ENCODE assay signal across 25 cellular contexts in the genomic region with DNA sequence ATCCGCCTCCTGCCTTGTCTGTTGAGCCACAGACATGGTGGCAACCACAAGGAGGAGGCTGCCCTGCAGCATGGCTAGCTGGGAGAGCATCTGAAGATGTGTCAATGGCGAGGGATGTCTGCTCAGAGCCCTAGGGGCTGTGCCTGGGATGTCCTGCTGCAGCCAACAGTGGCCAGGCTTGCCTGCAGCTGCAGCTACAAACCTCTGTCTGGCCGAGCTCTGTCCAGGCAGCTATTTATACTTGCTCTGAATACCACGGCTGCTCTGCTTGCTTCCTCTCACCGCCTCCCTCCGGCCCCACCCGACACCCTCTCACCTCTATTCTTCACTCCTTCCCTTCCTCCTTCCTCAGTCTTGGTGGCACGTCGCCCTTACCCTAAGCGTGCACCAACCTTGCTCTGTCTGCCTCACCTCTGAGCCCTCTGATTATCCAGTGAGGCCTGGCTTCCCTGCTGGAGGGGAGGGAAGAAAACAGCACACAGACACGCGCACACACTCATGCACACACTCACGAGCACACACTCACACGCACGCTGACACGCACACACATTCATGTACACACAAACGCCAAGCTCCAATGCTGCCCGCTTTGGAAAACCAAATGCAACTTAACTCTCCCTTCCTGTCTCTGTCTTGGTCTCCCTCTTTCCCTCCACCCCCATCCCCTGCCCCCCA. TPM values are rescaled to one million over a fixed set of nuclear protein-coding genes. Genes with fewer than 3 reads are reported as not detected.
DNase-seq lines count a peak whose midpoint lies in the region; ATAC-seq and TF ChIP-seq lines count a peak whose summit lies in the region.
"Had no signal": no experiment of that assay in that cellular context is flagged by ENCODE, and none has a peak within 500 bp of the region (broad histone marks: within the 10 kb centered on the region; RNA-seq: fewer than 3 reads in every experiment).

TSS of gene ANGPT4 (minus strand) at position 210 of the 675 bp plus-strand sequence. CDS start at position 90, 120 bp downstream.

- intact Hi-C loops in Right ventricle myocardium inferior (cut with DNase I): no loop called here
- intact Hi-C loops in left ventricle myocardium inferior (cut with micrococcal nuclease): no loop called here
- intact Hi-C loops in lower lobe of right lung (cut with DNase I): no loop called here
- intact Hi-C loops in upper lobe of right lung (cut with DNase I): no loop called here

- H3K27ac ChIP-seq in left ventricle myocardium inferior (replicated peaks): no peak within 1 kb of the TSS
- H3K27ac ChIP-seq in lower lobe of right lung: no peak within 1 kb of the TSS
- H3K27ac ChIP-seq in upper lobe of right lung: no peak within 1 kb of the TSS
- H3K27ac ChIP-seq: SJSA1, vagina had no signal

- H3K27me3 Mint-ChIP-seq in T-helper 2 cell treated with Interferon-gamma antibody and Interleukin-4, amounts not matched to agents 5 μg/mL and 100 μg/mL, for 36 hours (ENCODE audit: low read depth): no peaks in the 10 kb centered on the region
- H3K27me3 Mint-ChIP-seq: stimulated activated naive CD8-positive, alpha-beta T cell treated with anti-CD3 and anti-CD28 coated beads, Interleukin-15, Interleukin-2, amounts not matched to agents 100 ng/mL and 50 ng/mL, for 24 hours had no signal

- H3K9me3 ChIP-seq in left ventricle myocardium inferior (replicated peaks) (no peaks in the 10 kb centered on the region), adipocyte (ENCODE audit: control insufficient read depth, low read length) (no peaks in the 10 kb centered on the region), lower lobe of right lung (no peaks in the 10 kb centered on the region), upper lobe of right lung (no peaks in the 10 kb centered on the region)
- H3K9me3 ChIP-seq: SJSA1, vagina had no signal

- H3K4me1 Mint-ChIP-seq in T-helper 2 cell treated with Interferon-gamma antibody and Interleukin-4, amounts not matched to agents 5 μg/mL and 100 μg/mL, for 36 hours (ENCODE audit: low read depth): no peaks in the 10 kb centered on the region

- no peak within 1 kb of the TSS for H3K9ac ChIP-seq in adipocyte (ENCODE audit: low read length)

- no peaks in the 10 kb centered on the region for H3K36me3 ChIP-seq in left ventricle myocardium inferior
- H3K36me3 ChIP-seq in adipocyte (ENCODE audit: control insufficient read depth, insufficient read depth, low read length, severe bottlenecking): no peaks in the 10 kb centered on the region
- no peaks in the 10 kb centered on the region for H3K36me3 ChIP-seq in lower lobe of right lung
- H3K36me3 ChIP-seq in upper lobe of right lung: no peaks in the 10 kb centered on the region
- H3K36me3 ChIP-seq: SJSA1, vagina had no signal

- no peaks in the 10 kb centered on the region for H3K36me3 Mint-ChIP-seq in T-helper 2 cell treated with Interferon-gamma antibody and Interleukin-4, amounts not matched to agents 5 μg/mL and 100 μg/mL, for 36 hours (ENCODE audit: low read depth)
- H3K36me3 Mint-ChIP-seq: natural killer cell treated with Interleukin-12 subunit alpha and Interleukin-12 subunit beta and Interleukin-15 and Interleukin-18, amount 100 ng/mL, for 72 hours had no signal

- H3K27me3 ChIP-seq in left ventricle myocardium inferior (ENCODE audit: low read depth) (peaks cover 33% of the 10 kb centered on the region), adipocyte (replicated peaks; ENCODE audit: control insufficient read depth, insufficient read depth, low read length) (peaks cover 20% of the 10 kb centered on the region), lower lobe of right lung (ENCODE audit: low read depth) (peaks cover 3% of the 10 kb centered on the region), upper lobe of right lung (no peaks in the 10 kb centered on the region)
- H3K27me3 ChIP-seq: vagina had no signal

- no peak within 1 kb of the TSS for H3K27ac Mint-ChIP-seq in T-helper 2 cell treated with Interferon-gamma antibody and Interleukin-4, amounts not matched to agents 5 μg/mL and 100 μg/mL, for 36 hours
- H3K27ac Mint-ChIP-seq: natural killer cell treated with Interleukin-12 subunit alpha and Interleukin-12 subunit beta and Interleukin-15 and Interleukin-18, amount 100 ng/mL, for 72 hours; stimulated activated naive CD8-positive, alpha-beta T cell treated with anti-CD3 and anti-CD28 coated beads, Interleukin-15, Interleukin-2, amounts not matched to agents 100 ng/mL and 50 ng/mL, for 24 hours had no signal

- H3K4me3 ChIP-seq in left ventricle myocardium inferior (no peak within 1 kb of the TSS), adipocyte (ENCODE audit: low read length) (no peak within 1 kb of the TSS), lower lobe of right lung (no peak within 1 kb of the TSS), upper lobe of right lung (no peak within 1 kb of the TSS)
- H3K4me3 ChIP-seq: lung, SJSA1, vagina had no signal

- DNase-seq in Right ventricle myocardium inferior (ENCODE audit: missing footprints): no peak
- DNase-seq in left ventricle myocardium inferior: no peak
- peak; percentile 19 for DNase-seq in adipocyte (ENCODE audit: low read depth)
- DNase-seq in lower lobe of right lung: no peak
- no peak for DNase-seq in upper lobe of right lung
- DNase-seq in T-helper 2 cell treated with Interferon-gamma antibody and Interleukin-4, amounts not matched to agents 5 μg/mL and 100 μg/mL, for 36 hours (ENCODE audit: low spot score): no peak
- DNase-seq: activated CD4-positive, alpha-beta T cell treated with anti-CD3 and anti-CD28 coated beads for 1 hour; activated CD8-positive, alpha-beta memory T cell treated with anti-CD3 and anti-CD28 coated beads, Interleukin-2, amount 50 U/mL, for 48 hours; activated gamma-delta T cell treated with Interleukin-2 at 50 U/mL for 16 hours; anterior cingulate cortex; NCI-H1930; NCI-H510A treated with DMSO at 0.1 percent for 48 hours had no signal

- TF ChIP-seq CTCF in left ventricle myocardium inferior (IDR thresholded peaks at IDR 0.05; ENCODE audit: borderline replicate concordance) (no peak), lower lobe of right lung (IDR thresholded peaks at IDR 0.05) (no peak), upper lobe of right lung (IDR thresholded peaks at IDR 0.05) (no peak)

- H3K4me1 ChIP-seq in left ventricle myocardium inferior: peaks cover 12% of the 10 kb centered on the region
- H3K4me1 ChIP-seq in adipocyte (ENCODE audit: control insufficient read depth, insufficient read depth, low read length): peaks cover 19% of the 10 kb centered on the region
- H3K4me1 ChIP-seq in lower lobe of right lung: peaks cover 5% of the 10 kb centered on the region
- peaks cover 3% of the 10 kb centered on the region for H3K4me1 ChIP-seq in upper lobe of right lung
- H3K4me1 ChIP-seq: SJSA1 had no signal

- no peaks in the 10 kb centered on the region for H3K9me3 Mint-ChIP-seq in T-helper 2 cell treated with Interferon-gamma antibody and Interleukin-4, amounts not matched to agents 5 μg/mL and 100 μg/mL, for 36 hours
- H3K9me3 Mint-ChIP-seq: natural killer cell treated with Interleukin-12 subunit alpha and Interleukin-12 subunit beta and Interleukin-15 and Interleukin-18, amount 100 ng/mL, for 72 hours; stimulated activated naive CD8-positive, alpha-beta T cell treated with anti-CD3 and anti-CD28 coated beads, Interleukin-15, Interleukin-2, amounts not matched to agents 100 ng/mL and 50 ng/mL, for 24 hours had no signal

- H3K4me3 Mint-ChIP-seq in T-helper 2 cell treated with Interferon-gamma antibody and Interleukin-4, amounts not matched to agents 5 μg/mL and 100 μg/mL, for 36 hours: no peak within 1 kb of the TSS
- H3K4me3 Mint-ChIP-seq: natural killer cell treated with Interleukin-12 subunit alpha and Interleukin-12 subunit beta and Interleukin-15 and Interleukin-18, amount 100 ng/mL, for 72 hours; stimulated activated naive CD8-positive, alpha-beta T cell treated with anti-CD3 and anti-CD28 coated beads, Interleukin-15, Interleukin-2, amounts not matched to agents 100 ng/mL and 50 ng/mL, for 24 hours had no signal

- ATAC-seq in Right ventricle myocardium inferior (peak; percentile 55), lower lobe of right lung (peak; percentile 12 to 33), upper lobe of right lung (peak; percentile 59), HG02840 (IDR thresholded peaks at IDR 0.05; ENCODE audit: low FRiP score, unreplicated experiment) (no peak), HG03457 (IDR thresholded peaks at IDR 0.05; ENCODE audit: unreplicated experiment) (no peak)
- ATAC-seq: natural killer cell treated with Interleukin-12 subunit alpha and Interleukin-12 subunit beta and Interleukin-15 and Interleukin-18, amount 100 ng/mL, for 72 hours had no signal

RNA-seq across cellular contexts. Expression of gene ANGPT4, which starts in this region (rescaled TPM):
- 0.05 TPM for total RNA-seq in Right ventricle myocardium inferior
- total RNA-seq in left ventricle myocardium inferior: 0.05 TPM
- 6.0 TPM for total RNA-seq in lower lobe of right lung
- 0.81 TPM for total RNA-seq in upper lobe of right lung
- total RNA-seq: A673; endothelial cell of umbilical vein; fibroblast of villous mesenchyme; MCF 10A; natural killer cell treated with Interleukin-12 subunit alpha and Interleukin-12 subunit beta and Interleukin-15 and Interleukin-18, amount 100 ng/mL, for 72 hours; OCI-LY7; renal cortical epithelial cell; SJSA1 had no signal

Comparison
In these comparisons a context has a peak if more than half of its experiments do, and no peak if none do; other contexts are left out.
1. Peak in ATAC-seq in Right ventricle myocardium inferior; RNA of the gene not detected or under 1 TPM.
2. Peak in ATAC-seq in upper lobe of right lung; RNA of the gene not detected or under 1 TPM.
3. ATAC-seq: peak in lower lobe of right lung (2 of 2); none in HG02840 (single experiment) and HG03457 (single experiment).